ENCODE assay signal across 8 cellular contexts in the genomic region with DNA sequence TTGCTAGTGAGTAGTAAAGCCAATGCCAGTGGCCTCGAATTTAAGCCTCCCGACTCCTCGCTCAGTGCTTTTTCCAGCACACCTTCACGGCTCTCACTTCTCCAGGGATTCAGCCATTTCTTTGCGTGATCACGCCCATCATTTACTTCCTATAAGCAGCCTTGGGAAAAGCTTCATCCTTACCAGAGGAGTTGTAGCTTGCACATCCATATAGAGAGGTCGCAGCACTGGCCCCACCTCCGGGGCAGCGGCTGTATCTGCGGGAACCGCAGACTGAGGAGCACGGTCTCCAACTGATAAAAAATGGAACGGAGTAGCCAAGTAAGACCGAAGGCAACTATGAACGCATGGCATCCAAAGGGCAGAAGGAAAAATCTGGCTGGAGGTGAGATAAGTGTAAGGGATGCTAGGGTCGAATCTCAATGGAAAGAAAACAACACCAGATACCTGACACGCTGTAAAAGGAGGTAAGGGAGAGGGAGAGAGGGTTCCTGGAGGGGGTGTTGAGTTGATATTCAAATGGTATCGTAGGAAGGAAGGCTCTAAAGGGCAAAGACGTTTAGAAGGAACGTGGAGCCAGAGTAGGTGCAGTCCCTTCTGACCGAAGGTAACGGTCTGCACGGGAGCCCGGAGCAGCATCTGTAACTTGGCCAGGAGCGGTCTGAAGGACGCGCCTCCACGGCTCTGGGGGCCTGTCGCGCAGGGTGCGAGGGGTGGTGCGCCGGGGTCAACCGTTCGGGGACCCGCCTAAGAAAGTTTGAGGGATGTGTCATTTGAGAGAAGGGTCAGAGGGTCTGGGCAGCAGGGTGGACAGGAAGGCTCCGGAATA. TPM values are rescaled to one million over a fixed set of nuclear protein-coding genes. Genes with fewer than 3 reads are reported as not detected.
DNase-seq lines count a peak whose midpoint lies in the region; ATAC-seq and TF ChIP-seq lines count a peak whose summit lies in the region.

No MANE protein-coding gene starts in this region.

- H3K36me3 Mint-ChIP-seq in activated T-cell treated with anti-CD3 and anti-CD28 coated beads, Interleukin-2, amount 50 U/mL, for 24 hours (ENCODE audit: low read depth): peaks cover 84% of the 10 kb centered on the region

- TF ChIP-seq CTCF in AG09309 (IDR thresholded peaks at IDR 0.05; ENCODE audit: control insufficient read depth, insufficient read depth, low read depth, low read length, missing control alignments): no peak

- peak overlapping the region; percentile 95 for H3K4me3 ChIP-seq in AG09309 (ENCODE audit: control insufficient read depth, low read depth, low read length)

- H3K27ac Mint-ChIP-seq in activated T-cell treated with anti-CD3 and anti-CD28 coated beads, Interleukin-2, amount 50 U/mL, for 24 hours: peak overlapping the region; percentile 99

- DNase-seq in AG09309 (ENCODE audit: low read depth) (no peak), HT-29 (ENCODE audit: low spot score) (peak; percentile 54), Right ventricle myocardium superior (no peak), posterior vena cava (ENCODE audit: low spot score) (peak; percentile 47), MV-4-11 (lab: John Stamatoyannopoulos, UW) (no peak), NCI-H446 treated with DMSO at 0.1 percent for 48 hours (lab: John Stamatoyannopoulos, UW) (no peak)
- peak; percentile 38 for DNase-seq in activated T-cell treated with anti-CD3 and anti-CD28 coated beads, Interleukin-2, amount 50 U/mL, for 24 hours

- ATAC-seq in GM19043 (IDR thresholded peaks at IDR 0.05; ENCODE audit: low read depth, unreplicated experiment) (peak; percentile 12), Right ventricle myocardium superior (ENCODE audit: poor library complexity) (peak; percentile 57)

- intact Hi-C loops in Right ventricle myocardium superior (cut with DNase I) (no loop called here), posterior vena cava (cut with DNase I) (loop anchor here in 1 of 2 donors (10.0 kb wide), 1 partner anchor 224 kb away; no protein-coding TSS in a partner anchor)

- peaks cover 52% of the 10 kb centered on the region for H3K4me1 Mint-ChIP-seq in activated T-cell treated with anti-CD3 and anti-CD28 coated beads, Interleukin-2, amount 50 U/mL, for 24 hours (ENCODE audit: low read depth)

- peak overlapping the region; percentile 98 for H3K4me3 Mint-ChIP-seq in activated T-cell treated with anti-CD3 and anti-CD28 coated beads, Interleukin-2, amount 50 U/mL, for 24 hours

- H3K9me3 Mint-ChIP-seq in activated T-cell treated with anti-CD3 and anti-CD28 coated beads, Interleukin-2, amount 50 U/mL, for 24 hours: no peaks in the 10 kb centered on the region

- H3K27me3 Mint-ChIP-seq in activated T-cell treated with anti-CD3 and anti-CD28 coated beads, Interleukin-2, amount 50 U/mL, for 24 hours: no peaks in the 10 kb centered on the region

RNA-seq across cellular contexts. Expression of gene NFS1, which starts 0.6 kb away (rescaled TPM):
- 132 and 139 TPM in 2 replicates for total RNA-seq in HT-29 (2014; rRNA removed; shearing (Covaris generic))
- 53.2 TPM for total RNA-seq in Right ventricle myocardium superior
- total RNA-seq in posterior vena cava: 10 to 100 TPM; 15.9 to 22.0 TPM

RNA-seq across cellular contexts. Expression of gene ROMO1, which starts 0.7 kb away (rescaled TPM):
- 653 and 669 TPM in 2 replicates for total RNA-seq in HT-29 (2014; rRNA removed; shearing (Covaris generic))
- 198 TPM for total RNA-seq in Right ventricle myocardium superior
- total RNA-seq in posterior vena cava: 100 to 1,000 TPM; 126 TPM

RNA-seq across cellular contexts. Expression of gene CPNE1, which starts 33.8 kb away (rescaled TPM):
- 390 and 417 TPM in 2 replicates for total RNA-seq in HT-29 (2014; rRNA removed; shearing (Covaris generic))
- total RNA-seq in Right ventricle myocardium superior: 60.6 TPM
- total RNA-seq in posterior vena cava: 100 to 1,000 TPM; 122 to 130 TPM

RNA-seq across cellular contexts. Expression of gene RBM12, which starts 33.8 kb away (rescaled TPM):
- total RNA-seq in HT-29 (2014; rRNA removed; shearing (Covaris generic)): 54.8 and 55.4 TPM in 2 replicates
- total RNA-seq in Right ventricle myocardium superior: 45.3 TPM
- 10 to 100 TPM; 59.4 to 61.4 TPM for total RNA-seq in posterior vena cava

RNA-seq across cellular contexts. Expression of gene RBM39, which starts 43.5 kb away (rescaled TPM):
- total RNA-seq in HT-29 (2014; rRNA removed; shearing (Covaris generic)): 390 and 396 TPM in 2 replicates
- total RNA-seq in Right ventricle myocardium superior (134 TPM), posterior vena cava (100 to 1,000 TPM; 210 to 217 TPM)

Comparison
In these comparisons a context has a peak if more than half of its experiments do, and no peak if none do; other contexts are left out.
1. DNase-seq: peak in HT-29 (single experiment), activated T-cell treated with anti-CD3 and anti-CD28 coated beads, Interleukin-2, amount 50 U/mL, for 24 hours (single experiment) and posterior vena cava (single experiment); none in AG09309 (single experiment), Right ventricle myocardium superior (single experiment), MV-4-11 (single experiment) and NCI-H446 treated with DMSO at 0.1 percent for 48 hours (single experiment).